Comparison of ENCODE assay signal across 1 cellular context in the genomic region with DNA sequence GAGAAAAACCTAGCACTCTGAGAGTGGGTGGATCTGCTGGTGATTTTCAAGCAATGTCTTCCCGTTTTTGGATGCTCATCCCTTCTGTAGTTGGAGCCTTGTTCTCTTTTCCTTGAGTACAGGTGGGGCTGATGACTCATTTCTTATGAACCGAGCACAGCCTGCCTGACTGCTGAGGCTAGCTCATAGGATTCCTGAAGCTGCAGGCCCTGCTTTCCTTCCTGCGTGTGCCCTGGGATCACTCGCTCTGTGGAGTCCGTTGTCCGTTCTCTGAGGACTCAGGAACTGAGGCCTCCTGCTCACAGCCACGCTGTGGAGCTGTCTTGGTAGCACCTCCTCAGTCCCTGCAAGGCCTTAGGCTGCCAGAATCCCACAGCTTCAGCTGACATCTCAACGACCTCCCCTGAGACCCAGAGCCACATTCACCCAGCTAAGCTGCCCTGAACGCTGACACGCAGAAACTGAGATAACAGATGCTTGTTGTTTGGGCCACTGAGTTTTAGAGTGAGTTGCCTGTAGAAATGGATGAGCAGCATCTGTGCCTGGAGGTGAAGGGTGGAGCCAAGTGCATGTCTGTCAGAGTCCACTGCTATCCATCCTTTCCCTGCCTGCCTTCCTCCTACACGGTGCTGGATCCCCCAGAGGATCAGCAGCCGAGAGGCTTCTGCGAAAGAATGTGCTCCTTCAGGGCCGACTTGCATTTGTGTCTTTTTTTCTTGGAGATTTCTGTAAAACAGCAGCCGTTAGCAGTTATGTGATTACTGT.
TF ChIP-seq lines count a peak whose summit lies in the region.

No MANE protein-coding gene starts in this region.

TF ChIP-seq in GM12878, 131 proteins besides CTCF, POLR2A, EP300 and RAD21 (continued from another document):
- TF ChIP-seq MYB (IDR thresholded peaks at IDR 0.05; ENCODE audit: borderline replicate concordance, low read depth, low read length): no peak
- no peak for TF ChIP-seq PAX5 (IDR thresholded peaks at IDR 0.05; ENCODE audit: borderline replicate concordance, low read depth, low read length)
- TF ChIP-seq SMAD5 (IDR thresholded peaks at IDR 0.05; ENCODE audit: low read depth): no peak
- no peak for TF ChIP-seq ETV6 (conservative IDR thresholded peaks at IDR 0.05 in 1 of 2, IDR thresholded peaks at IDR 0.05 in 1 of 2; ENCODE audit: borderline replicate concordance in 1 of 2, low read depth in 1 of 2)
- no peak for TF ChIP-seq NRF1 (conservative IDR thresholded peaks at IDR 0.05; ENCODE audit: low read depth, low read length)
